1 cellular context compared by ENCODE assay signal in the genomic region with DNA sequence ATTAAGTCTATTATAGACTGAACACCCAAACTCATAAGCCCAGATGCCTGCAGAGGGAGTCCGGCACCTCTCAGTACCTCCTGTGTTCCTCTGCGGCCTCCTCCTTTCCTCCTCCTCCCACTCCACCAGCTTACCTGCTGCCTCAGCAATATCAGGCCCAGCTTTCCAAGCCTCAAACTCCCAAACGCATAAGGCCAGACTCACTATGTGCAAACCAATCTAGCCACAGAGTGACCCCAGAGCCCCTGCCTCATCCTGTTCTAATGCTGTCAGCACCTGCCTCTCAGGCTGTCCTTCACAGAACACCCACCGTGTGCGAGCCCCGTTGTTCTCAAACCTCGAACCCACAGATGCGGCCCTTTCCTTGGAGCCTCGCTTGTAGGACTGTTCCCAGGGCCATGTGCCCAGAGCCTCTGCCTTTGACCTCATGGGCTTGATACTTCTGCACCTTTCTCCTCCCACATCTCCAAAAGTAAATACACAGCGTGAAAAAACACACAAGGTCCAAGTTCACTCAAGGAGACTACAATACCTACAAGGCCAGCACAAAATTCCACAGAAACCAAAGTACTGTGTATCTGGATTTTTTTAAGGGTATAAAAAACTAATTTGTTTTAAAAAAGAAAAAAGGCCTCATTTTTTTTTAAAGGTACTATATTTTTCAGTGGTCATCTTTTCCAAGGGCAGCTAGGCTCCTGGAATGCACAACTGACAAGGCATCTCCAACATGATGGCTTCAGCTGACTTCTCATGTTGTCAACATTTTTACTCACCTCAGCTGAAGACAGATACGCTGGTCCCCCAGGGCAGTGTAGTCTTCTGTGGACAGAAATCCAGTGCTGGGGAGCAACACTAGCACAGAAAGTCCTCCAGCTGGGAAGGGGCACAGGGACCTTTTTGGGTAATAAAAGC.
A peak's percentile ranks its signal among the peaks of the same experiment; 100 is the strongest.
TF ChIP-seq lines count a peak whose summit lies in the region.

No MANE protein-coding gene starts in this region.

TF ChIP-seq in HepG2, 621 proteins besides CTCF, POLR2A, EP300 and RAD21 (continued from another document and continues in another):
- TF ChIP-seq, protein P1, sequence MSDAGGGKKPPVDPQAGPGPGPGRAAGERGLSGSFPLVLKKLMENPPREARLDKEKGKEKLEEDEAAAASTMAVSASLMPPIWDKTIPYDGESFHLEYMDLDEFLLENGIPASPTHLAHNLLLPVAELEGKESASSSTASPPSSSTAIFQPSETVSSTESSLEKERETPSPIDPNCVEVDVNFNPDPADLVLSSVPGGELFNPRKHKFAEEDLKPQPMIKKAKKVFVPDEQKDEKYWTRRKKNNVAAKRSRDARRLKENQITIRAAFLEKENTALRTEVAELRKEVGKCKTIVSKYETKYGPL (CRISPR knock-in tag; IDR thresholded peaks at IDR 0.05) = 0 out of 2 replicates have a peak, but pooled peaks have one; percentile 53
- peak; percentile 85; the same call in 1 of the 2 replicates for TF ChIP-seq BRD4 (CRISPR knock-in tag; IDR thresholded peaks at IDR 0.05)
- no peak; the same call in 1 of the 2 replicates for TF ChIP-seq ZSCAN29 (CRISPR knock-in tag; conservative IDR thresholded peaks at IDR 0.05)
- no peak for TF ChIP-seq ZFP36 (IDR thresholded peaks at IDR 0.05; ENCODE audit: borderline replicate concordance, low read depth, low read length, partially characterized antibody)
- TF ChIP-seq ELF4 (CRISPR knock-in tag; IDR thresholded peaks at IDR 0.05; ENCODE audit: borderline replicate concordance) = 0 out of 2 replicates have a peak, but pooled peaks have one; percentile 40
- peak; percentile 94 for TF ChIP-seq BCL6 (CRISPR knock-in tag; IDR thresholded peaks at IDR 0.05)
- peak; percentile 96 for TF ChIP-seq TFDP2 (CRISPR knock-in tag; IDR thresholded peaks at IDR 0.05)
- TF ChIP-seq HDAC6 (IDR thresholded peaks at IDR 0.05; ENCODE audit: low read depth, low read length) = no peak
- peak; percentile 90 for TF ChIP-seq ZNF205 (CRISPR knock-in tag; IDR thresholded peaks at IDR 0.05)
- TF ChIP-seq, protein P2, sequence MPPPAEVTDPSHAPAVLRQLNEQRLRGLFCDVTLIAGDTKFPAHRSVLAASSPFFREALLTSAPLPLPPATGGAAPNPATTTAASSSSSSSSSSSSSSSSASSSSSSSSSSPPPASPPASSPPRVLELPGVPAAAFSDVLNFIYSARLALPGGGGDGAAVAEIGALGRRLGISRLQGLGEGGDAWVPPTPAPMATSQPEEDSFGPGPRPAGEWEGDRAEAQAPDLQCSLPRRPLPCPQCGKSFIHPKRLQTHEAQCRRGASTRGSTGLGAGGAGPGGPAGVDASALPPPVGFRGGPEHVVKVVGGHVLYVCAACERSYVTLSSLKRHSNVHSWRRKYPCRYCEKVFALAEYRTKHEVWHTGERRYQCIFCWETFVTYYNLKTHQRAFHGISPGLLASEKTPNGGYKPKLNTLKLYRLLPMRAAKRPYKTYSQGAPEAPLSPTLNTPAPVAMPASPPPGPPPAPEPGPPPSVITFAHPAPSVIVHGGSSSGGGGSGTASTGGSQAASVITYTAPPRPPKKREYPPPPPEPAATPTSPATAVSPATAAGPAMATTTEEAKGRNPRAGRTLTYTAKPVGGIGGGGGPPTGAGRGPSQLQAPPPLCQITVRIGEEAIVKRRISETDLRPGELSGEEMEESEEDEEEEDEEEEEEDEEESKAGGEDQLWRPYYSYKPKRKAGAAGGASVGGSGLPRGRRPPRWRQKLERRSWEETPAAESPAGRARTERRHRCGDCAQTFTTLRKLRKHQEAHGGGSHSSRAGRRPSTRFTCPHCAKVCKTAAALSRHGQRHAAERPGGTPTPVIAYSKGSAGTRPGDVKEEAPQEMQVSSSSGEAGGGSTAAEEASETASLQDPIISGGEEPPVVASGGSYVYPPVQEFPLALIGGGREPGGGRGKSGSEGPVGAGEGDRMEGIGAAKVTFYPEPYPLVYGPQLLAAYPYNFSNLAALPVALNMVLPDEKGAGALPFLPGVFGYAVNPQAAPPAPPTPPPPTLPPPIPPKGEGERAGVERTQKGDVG (CRISPR knock-in tag; IDR thresholded peaks at IDR 0.05; ENCODE audit: borderline replicate concordance) = 0 out of 2 replicates have a peak, but pooled peaks have one; percentile 71
- no peak for TF ChIP-seq PHF5A (CRISPR knock-in tag; IDR thresholded peaks at IDR 0.05; ENCODE audit: low read depth, unreplicated experiment)
- TF ChIP-seq ZBED4 (CRISPR knock-in tag; IDR thresholded peaks at IDR 0.05; ENCODE audit: borderline replicate concordance) = peak; percentile 74; the same call in 1 of the 2 replicates
- TF ChIP-seq, protein P3, sequence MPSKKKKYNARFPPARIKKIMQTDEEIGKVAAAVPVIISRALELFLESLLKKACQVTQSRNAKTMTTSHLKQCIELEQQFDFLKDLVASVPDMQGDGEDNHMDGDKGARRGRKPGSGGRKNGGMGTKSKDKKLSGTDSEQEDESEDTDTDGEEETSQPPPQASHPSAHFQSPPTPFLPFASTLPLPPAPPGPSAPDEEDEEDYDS (CRISPR knock-in tag; IDR thresholded peaks at IDR 0.05) = peak; percentile 47; the same call in 1 of the 2 replicates
- TF ChIP-seq ARID5B (CRISPR knock-in tag; IDR thresholded peaks at IDR 0.05) = peak; percentile 97
- no peak for TF ChIP-seq ZBTB8A (CRISPR knock-in tag; IDR thresholded peaks at IDR 0.05; ENCODE audit: borderline replicate concordance, low read depth)
- no peak for TF ChIP-seq NCOA5 (CRISPR knock-in tag; IDR thresholded peaks at IDR 0.05)
- TF ChIP-seq ZNF674 (CRISPR knock-in tag; IDR thresholded peaks at IDR 0.05; ENCODE audit: low read depth) = no peak
- peak; percentile 92 for TF ChIP-seq MIXL1 (CRISPR knock-in tag; IDR thresholded peaks at IDR 0.05)
- no peak for TF ChIP-seq RARG (CRISPR knock-in tag; IDR thresholded peaks at IDR 0.05; ENCODE audit: low read depth)
- peak; percentile 95; the same call in 1 of the 2 replicates for TF ChIP-seq DNMT3B (CRISPR knock-in tag; conservative IDR thresholded peaks at IDR 0.05)
- TF ChIP-seq NR2F2 (IDR thresholded peaks at IDR 0.05; ENCODE audit: borderline replicate concordance, low read depth) = peak; percentile 92
- TF ChIP-seq SATB2 (CRISPR knock-in tag; IDR thresholded peaks at IDR 0.05) = no peak; the same call in 1 of the 2 replicates
- no peak for TF ChIP-seq TCF7L2 (IDR thresholded peaks at IDR 0.05; ENCODE audit: low read depth, low read length)
- peak; percentile 91 for TF ChIP-seq DMAP1 (CRISPR knock-in tag; IDR thresholded peaks at IDR 0.05)
- no peak for TF ChIP-seq ZNF337 (CRISPR knock-in tag; IDR thresholded peaks at IDR 0.05; ENCODE audit: borderline replicate concordance, low read depth)
- TF ChIP-seq ZNF143 (CRISPR knock-in tag; IDR thresholded peaks at IDR 0.05) = peak; percentile 45; the same call in 1 of the 2 replicates
- peak; percentile 93 for TF ChIP-seq NKX3-1 (CRISPR knock-in tag; IDR thresholded peaks at IDR 0.05)
- no peak for TF ChIP-seq THYN1 (CRISPR knock-in tag; IDR thresholded peaks at IDR 0.05; ENCODE audit: borderline replicate concordance, low read depth)
- TF ChIP-seq, protein P4, sequence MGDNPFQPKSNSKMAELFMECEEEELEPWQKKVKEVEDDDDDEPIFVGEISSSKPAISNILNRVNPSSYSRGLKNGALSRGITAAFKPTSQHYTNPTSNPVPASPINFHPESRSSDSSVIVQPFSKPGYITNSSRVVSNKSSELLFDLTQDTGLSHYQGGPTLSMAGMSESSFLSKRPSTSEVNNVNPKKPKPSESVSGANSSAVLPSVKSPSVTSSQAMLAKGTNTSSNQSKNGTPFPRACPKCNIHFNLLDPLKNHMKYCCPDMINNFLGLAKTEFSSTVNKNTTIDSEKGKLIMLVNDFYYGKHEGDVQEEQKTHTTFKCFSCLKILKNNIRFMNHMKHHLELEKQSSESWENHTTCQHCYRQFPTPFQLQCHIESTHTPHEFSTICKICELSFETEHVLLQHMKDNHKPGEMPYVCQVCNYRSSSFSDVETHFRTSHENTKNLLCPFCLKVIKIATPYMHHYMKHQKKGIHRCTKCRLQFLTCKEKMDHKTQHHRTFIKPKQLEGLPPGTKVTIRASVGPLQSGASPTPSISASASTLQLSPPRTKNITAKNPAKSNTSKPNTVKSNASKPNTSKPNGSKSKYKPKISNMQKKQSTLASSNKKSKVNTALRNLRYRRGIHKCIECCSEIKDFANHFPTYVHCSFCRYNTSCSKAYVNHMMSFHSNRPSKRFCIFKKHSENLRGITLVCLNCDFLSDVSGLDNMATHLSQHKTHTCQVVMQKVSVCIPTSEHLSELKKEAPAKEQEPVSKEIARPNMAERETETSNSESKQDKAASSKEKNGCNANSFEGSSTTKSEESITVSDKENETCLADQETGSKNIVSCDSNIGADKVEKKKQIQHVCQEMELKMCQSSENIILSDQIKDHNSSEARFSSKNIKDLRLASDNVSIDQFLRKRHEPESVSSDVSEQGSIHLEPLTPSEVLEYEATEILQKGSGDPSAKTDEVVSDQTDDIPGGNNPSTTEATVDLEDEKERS (CRISPR knock-in tag; IDR thresholded peaks at IDR 0.05) = 0 out of 2 replicates have a peak, but pooled peaks have one; percentile 86
- peak; percentile 70; the same call in 1 of the 2 replicates for TF ChIP-seq ZNF639 (CRISPR knock-in tag; conservative IDR thresholded peaks at IDR 0.05)
- TF ChIP-seq HNRNPK (IDR thresholded peaks at IDR 0.05; ENCODE audit: low read depth, low read length, poor library complexity, severe bottlenecking) = no peak
- no peak for TF ChIP-seq SAFB2 (CRISPR knock-in tag; IDR thresholded peaks at IDR 0.05; ENCODE audit: borderline replicate concordance, low read depth)
- TF ChIP-seq CCDC6 (CRISPR knock-in tag; IDR thresholded peaks at IDR 0.05) = peak; percentile 84
- TF ChIP-seq ZNF7 (CRISPR knock-in tag; IDR thresholded peaks at IDR 0.05) = 0 out of 2 replicates have a peak, but pooled peaks have one; percentile 38
